ENCODE assay signal across 16 cellular contexts in genomic region chr16:86364653-86365380, GRCh38.
A peak's percentile ranks its signal among the peaks of the same experiment; 100 is the strongest.
DNase-seq lines count a peak whose midpoint lies in the region; ATAC-seq and TF ChIP-seq lines count a peak whose summit lies in the region.
"Had no signal": no experiment of that assay in that cellular context is flagged by ENCODE, and none has a peak within 500 bp of the region (broad histone marks: within the 10 kb centered on the region; RNA-seq: fewer than 3 reads in every experiment).

No MANE protein-coding gene starts in this region.

- no peaks in the 10 kb centered on the region for H3K36me3 ChIP-seq in IMR-90 (ENCODE audit: control insufficient read depth, insufficient read depth, low read length)
- H3K36me3 ChIP-seq in esophagus muscularis mucosa: no peaks in the 10 kb centered on the region
- H3K36me3 ChIP-seq in muscle layer of colon (ENCODE audit: insufficient read depth, low read length): no peaks in the 10 kb centered on the region
- H3K36me3 ChIP-seq in vagina: no peaks in the 10 kb centered on the region

- CTCF ChIA-PET in IMR-90 (lab: Yijun Ruan, JAX): interaction anchor here (1.3 kb wide), 1 partner anchor 14 kb away, joined by 3 read pairs; no protein-coding TSS in a partner anchor

- H3K23ac ChIP-seq in IMR-90 (ENCODE audit: low read depth, low read length): peak overlapping the region; percentile 83

- H2BK15ac ChIP-seq in IMR-90 (ENCODE audit: low read depth, low read length): peak overlapping the region; percentile 97

- peak overlapping the region; percentile 96 for H2BK120ac ChIP-seq in IMR-90 (ENCODE audit: low read depth, low read length)

- no peak for TF ChIP-seq RAD21 in IMR-90 (IDR thresholded peaks at IDR 0.05; ENCODE audit: low read length)

- TF ChIP-seq CTCF in IMR-90 (conservative IDR thresholded peaks at IDR 0.05; ENCODE audit: low read depth, low read length) (no peak), esophagus muscularis mucosa (IDR thresholded peaks at IDR 0.05) (no peak), vagina (IDR thresholded peaks at IDR 0.05) (no peak)

- H3K56ac ChIP-seq in IMR-90 (ENCODE audit: extremely low read depth, insufficient read depth, low read length): no peak overlapping the region

- H4K91ac ChIP-seq in IMR-90 (ENCODE audit: insufficient read depth, low read depth, low read length): peak overlapping the region; percentile 83

- DNase-seq in IMR-90: no peak
- no peak for DNase-seq in esophagus muscularis mucosa (ENCODE audit: extremely low spot score)
- DNase-seq in vagina (ENCODE audit: extremely low spot score in 2 of 2): no peak
- no peak for DNase-seq in DMS 273 (lab: John Stamatoyannopoulos, UW; ENCODE audit: unreplicated experiment)
- no peak for DNase-seq in activated effector memory CD4-positive, alpha-beta T cell treated with anti-CD3 and anti-CD28 coated beads, Interleukin-2, amount 50 U/mL, for 16 hours
- DNase-seq in effector CD8-positive, alpha-beta T cell (lab: John Stamatoyannopoulos, UW): no peak
- DNase-seq: DMS 273 treated with DMSO at 0.1 percent for 48 hours, NCI-H1092 treated with DMSO at 0.1 percent for 48 hours, NCI-H146, NCI-H2029 treated with DMSO at 0.1 percent for 48 hours, NCI-H510A treated with DMSO at 0.1 percent for 48 hours, NCI-H774, OCI-M1, Right ventricle myocardium superior, SK-N-SH had no signal

- H3K4ac ChIP-seq in IMR-90 (ENCODE audit: low read depth, low read length): peak overlapping the region; percentile 94

- H3K4me1 ChIP-seq in IMR-90 (ENCODE audit: control insufficient read depth, insufficient read depth, low read length) (peaks cover 31% of the 10 kb centered on the region), esophagus muscularis mucosa (peaks cover 0 to 58% (median 55%) of the 10 kb centered on the region in 4 donors), muscle layer of colon (ENCODE audit: insufficient read depth, low read length) (peaks cover 46% of the 10 kb centered on the region), vagina (peaks cover 14% of the 10 kb centered on the region)

- H4K8ac ChIP-seq in IMR-90 (ENCODE audit: low read depth in 2 of 2, low read length in 2 of 2): peak overlapping the region; percentile 11 to 80

- H3K9me3 ChIP-seq in IMR-90 (ENCODE audit: control insufficient read depth, insufficient read depth, low read length): no peaks in the 10 kb centered on the region
- no peaks in the 10 kb centered on the region for H3K9me3 ChIP-seq in esophagus muscularis mucosa
- no peaks in the 10 kb centered on the region for H3K9me3 ChIP-seq in muscle layer of colon (ENCODE audit: low read length)
- no peaks in the 10 kb centered on the region for H3K9me3 ChIP-seq in vagina
- H3K9me3 ChIP-seq: SK-N-SH had no signal

- no peak overlapping the region for H3K9ac ChIP-seq in IMR-90 (ENCODE audit: low read depth, low read length)
- H3K9ac ChIP-seq in muscle layer of colon (ENCODE audit: low read length): no peak overlapping the region
- H3K9ac ChIP-seq: SK-N-SH had no signal

- peak overlapping the region; percentile 46 for H2AK9ac ChIP-seq in IMR-90 (replicated peaks; ENCODE audit: low read depth, low read length, poor library complexity)

- no peak overlapping the region for H3K4me2 ChIP-seq in IMR-90 (ENCODE audit: low read depth, low read length)
- H3K4me2 ChIP-seq: SK-N-SH had no signal

- no peak for TF ChIP-seq EP300 in esophagus muscularis mucosa (IDR thresholded peaks at IDR 0.05)

- 93% methylated on average over 8 of the region's 13 CpGs; no CpG with 5 or more reads in 1 of the 2 experiments for WGBS in IMR-90 (ENCODE audit: extremely low coverage in 2 of 2, insufficient read length in 1 of 2), 2 experiments
- 71% methylated on average over 12 of the region's 13 CpGs for WGBS in esophagus muscularis mucosa

- intact Hi-C loops in IMR-90 (cut with micrococcal nuclease): loop anchor here (5.0 to 10.0 kb wide), 3 partner anchors 142 to 290 kb away; no protein-coding TSS in a partner anchor
- intact Hi-C loops in esophagus muscularis mucosa (cut with DNase I): loop anchor here (2.0 kb wide), 1 partner anchor 64 kb away; no protein-coding TSS in a partner anchor
- intact Hi-C loops in vagina (cut with DNase I): no loop called here

- in situ Hi-C loops in IMR-90 (cut with MboI; ENCODE audit: low sequenced_read_pairs): no loop called here

- peak overlapping the region; percentile 59 for H3K18ac ChIP-seq in IMR-90 (ENCODE audit: low read depth, low read length)

- dilution Hi-C loops in IMR-90 (cut with HindIII; ENCODE audit: low sequenced_read_pairs, unreplicated experiment): no loop called here

- BruUV-seq in IMR-90 (replicated peaks; lab: Mats Ljungman, UMichigan): no TSS peak

- POLR2A ChIA-PET in IMR-90 (lab: Charles Lee; ENCODE audit: unreplicated experiment): interaction anchor here (1.1 kb wide), 1 partner anchor 31 kb away, joined by 3 read pairs; no protein-coding TSS in a partner anchor

- H3K27me3 ChIP-seq in IMR-90 (ENCODE audit: control insufficient read depth, insufficient read depth, low read length) (no peaks in the 10 kb centered on the region), esophagus muscularis mucosa (no peaks in the 10 kb centered on the region), muscle layer of colon (ENCODE audit: control insufficient read depth in 1 of 2, insufficient read depth in 2 of 2, low read length in 2 of 2) (no peaks in the 10 kb centered on the region), vagina (no peaks in the 10 kb centered on the region)

- H3K14ac ChIP-seq in IMR-90 (replicated peaks; ENCODE audit: low read depth, low read length): peak overlapping the region; percentile 90

- TF ChIP-seq POLR2A in IMR-90 (IDR thresholded peaks at IDR 0.05; ENCODE audit: low read depth, low read length) (no peak), esophagus muscularis mucosa (IDR thresholded peaks at IDR 0.05; ENCODE audit: low read depth) (no peak), vagina (IDR thresholded peaks at IDR 0.05) (no peak)

- H3K9me1 ChIP-seq in IMR-90 (ENCODE audit: insufficient read depth, low read length): peaks cover 23% of the 10 kb centered on the region

- no peak overlapping the region for H3K4me3 ChIP-seq in IMR-90 (ENCODE audit: insufficient read depth, low read depth, low read length)
- H3K4me3 ChIP-seq in esophagus muscularis mucosa: no peak overlapping the region
- H3K4me3 ChIP-seq in muscle layer of colon (ENCODE audit: low read depth in 1 of 2, low read length in 2 of 2): no peak overlapping the region
- no peak overlapping the region for H3K4me3 ChIP-seq in vagina

- H2BK5ac ChIP-seq in IMR-90 (ENCODE audit: low read depth, low read length, poor library complexity, severe bottlenecking): peak overlapping the region; percentile 87

- peak overlapping the region; percentile 98 for H2BK20ac ChIP-seq in IMR-90 (ENCODE audit: low read depth, low read length)

- ATAC-seq in IMR-90 (ENCODE audit: low read depth): no peak

- peak overlapping the region; percentile 85 for H2AK5ac ChIP-seq in IMR-90 (ENCODE audit: low read depth, low read length)

- H3K79me1 ChIP-seq in IMR-90 (ENCODE audit: low read depth in 1 of 2, low read length in 2 of 2): peaks cover 0 to 25% of the 10 kb centered on the region in 2 experiments; a peak in 2 of 4 replicates

- H2AFZ ChIP-seq in IMR-90 (replicated peaks; ENCODE audit: low read length, poor library complexity): peak overlapping the region; percentile 18

- no peaks in the 10 kb centered on the region for H4K20me1 ChIP-seq in IMR-90 (ENCODE audit: insufficient read depth, low read length)

- 0 out of 2 replicates have a peak overlapping the region, but pooled peaks have one; percentile 9 for H4K5ac ChIP-seq in IMR-90 (ENCODE audit: low read depth, low read length)

- H3K27ac ChIP-seq in IMR-90 (ENCODE audit: insufficient read depth, low read length) (peak overlapping the region; percentile 72), esophagus muscularis mucosa (replicated peaks in 1 of 4) (peak overlapping the region; percentile 79 to 85 (median 82)), muscle layer of colon (ENCODE audit: low read depth, low read length) (peak overlapping the region; percentile 70), vagina (peak overlapping the region; percentile 64)

TF ChIP-seq in IMR-90, 13 proteins besides CTCF, POLR2A, EP300 and RAD21:
- TF ChIP-seq BHLHE40 (IDR thresholded peaks at IDR 0.05; ENCODE audit: low read depth, low read length) (no peak), RFX5 (IDR thresholded peaks at IDR 0.05; ENCODE audit: low read depth, low read length) (no peak), SMC3 (IDR thresholded peaks at IDR 0.05; ENCODE audit: low read depth, low read length) (no peak), FOS (IDR thresholded peaks at IDR 0.05; ENCODE audit: low read depth, low read length) (no peak), NFE2L2 (IDR thresholded peaks at IDR 0.05; ENCODE audit: low read depth, low read length) (no peak), MAFK (IDR thresholded peaks at IDR 0.05; ENCODE audit: low read depth, low read length) (no peak), USF2 (IDR thresholded peaks at IDR 0.05; ENCODE audit: low read depth, low read length) (no peak), RCOR1 (IDR thresholded peaks at IDR 0.05; ENCODE audit: insufficient replicate concordance, low read length) (no peak), CHD1 (IDR thresholded peaks at IDR 0.05; ENCODE audit: low read depth, low read length) (no peak), MXI1 (IDR thresholded peaks at IDR 0.05; ENCODE audit: borderline replicate concordance, low read depth, low read length) (no peak), CEBPB (IDR thresholded peaks at IDR 0.05; ENCODE audit: low read depth, low read length) (no peak), ELK1 (IDR thresholded peaks at IDR 0.05; ENCODE audit: borderline replicate concordance, low read depth, low read length) (no peak), MAZ (IDR thresholded peaks at IDR 0.05; ENCODE audit: borderline replicate concordance, low read depth, low read length) (no peak)
